ENCODE assay signal across 1 cellular context in the genomic region with DNA sequence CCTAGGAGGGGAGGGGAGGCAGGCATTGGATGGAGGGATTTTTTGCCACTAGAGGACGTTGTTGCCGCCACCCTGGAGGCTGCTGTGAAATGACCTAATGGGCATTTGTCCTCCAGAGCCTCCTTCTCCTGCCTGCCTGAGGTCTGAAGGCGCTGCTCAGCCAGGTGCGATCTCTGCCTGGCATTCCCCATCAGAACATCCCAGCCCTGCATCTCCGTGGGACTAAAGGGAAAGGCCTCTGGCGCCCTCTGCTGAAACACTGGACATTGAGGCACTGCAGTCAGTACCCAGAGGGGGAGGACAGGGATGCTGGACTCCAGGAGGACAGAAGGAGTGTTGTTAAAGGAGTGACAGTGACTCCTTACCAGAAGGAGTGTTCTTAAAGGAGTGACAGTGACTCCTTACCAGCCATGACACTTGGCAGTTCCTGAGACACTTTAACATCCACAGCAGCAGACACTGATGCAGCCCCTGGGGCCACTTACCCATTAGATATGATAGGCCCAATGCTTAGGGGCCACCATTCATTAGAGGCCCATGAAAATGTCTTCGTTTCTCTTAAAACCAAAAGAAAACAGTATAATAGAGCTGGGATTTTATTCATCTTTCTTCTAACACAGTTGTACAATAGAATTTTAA.
TF ChIP-seq lines count a peak whose summit lies in the region.

No MANE protein-coding gene starts in this region.

TF ChIP-seq in HepG2, 621 proteins besides CTCF, POLR2A, EP300 and RAD21 (continued from another document and continues in another):
- TF ChIP-seq, protein P1, sequence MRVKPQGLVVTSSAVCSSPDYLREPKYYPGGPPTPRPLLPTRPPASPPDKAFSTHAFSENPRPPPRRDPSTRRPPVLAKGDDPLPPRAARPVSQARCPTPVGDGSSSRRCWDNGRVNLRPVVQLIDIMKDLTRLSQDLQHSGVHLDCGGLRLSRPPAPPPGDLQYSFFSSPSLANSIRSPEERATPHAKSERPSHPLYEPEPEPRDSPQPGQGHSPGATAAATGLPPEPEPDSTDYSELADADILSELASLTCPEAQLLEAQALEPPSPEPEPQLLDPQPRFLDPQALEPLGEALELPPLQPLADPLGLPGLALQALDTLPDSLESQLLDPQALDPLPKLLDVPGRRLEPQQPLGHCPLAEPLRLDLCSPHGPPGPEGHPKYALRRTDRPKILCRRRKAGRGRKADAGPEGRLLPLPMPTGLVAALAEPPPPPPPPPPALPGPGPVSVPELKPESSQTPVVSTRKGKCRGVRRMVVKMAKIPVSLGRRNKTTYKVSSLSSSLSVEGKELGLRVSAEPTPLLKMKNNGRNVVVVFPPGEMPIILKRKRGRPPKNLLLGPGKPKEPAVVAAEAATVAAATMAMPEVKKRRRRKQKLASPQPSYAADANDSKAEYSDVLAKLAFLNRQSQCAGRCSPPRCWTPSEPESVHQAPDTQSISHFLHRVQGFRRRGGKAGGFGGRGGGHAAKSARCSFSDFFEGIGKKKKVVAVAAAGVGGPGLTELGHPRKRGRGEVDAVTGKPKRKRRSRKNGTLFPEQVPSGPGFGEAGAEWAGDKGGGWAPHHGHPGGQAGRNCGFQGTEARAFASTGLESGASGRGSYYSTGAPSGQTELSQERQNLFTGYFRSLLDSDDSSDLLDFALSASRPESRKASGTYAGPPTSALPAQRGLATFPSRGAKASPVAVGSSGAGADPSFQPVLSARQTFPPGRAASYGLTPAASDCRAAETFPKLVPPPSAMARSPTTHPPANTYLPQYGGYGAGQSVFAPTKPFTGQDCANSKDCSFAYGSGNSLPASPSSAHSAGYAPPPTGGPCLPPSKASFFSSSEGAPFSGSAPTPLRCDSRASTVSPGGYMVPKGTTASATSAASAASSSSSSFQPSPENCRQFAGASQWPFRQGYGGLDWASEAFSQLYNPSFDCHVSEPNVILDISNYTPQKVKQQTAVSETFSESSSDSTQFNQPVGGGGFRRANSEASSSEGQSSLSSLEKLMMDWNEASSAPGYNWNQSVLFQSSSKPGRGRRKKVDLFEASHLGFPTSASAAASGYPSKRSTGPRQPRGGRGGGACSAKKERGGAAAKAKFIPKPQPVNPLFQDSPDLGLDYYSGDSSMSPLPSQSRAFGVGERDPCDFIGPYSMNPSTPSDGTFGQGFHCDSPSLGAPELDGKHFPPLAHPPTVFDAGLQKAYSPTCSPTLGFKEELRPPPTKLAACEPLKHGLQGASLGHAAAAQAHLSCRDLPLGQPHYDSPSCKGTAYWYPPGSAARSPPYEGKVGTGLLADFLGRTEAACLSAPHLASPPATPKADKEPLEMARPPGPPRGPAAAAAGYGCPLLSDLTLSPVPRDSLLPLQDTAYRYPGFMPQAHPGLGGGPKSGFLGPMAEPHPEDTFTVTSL (CRISPR knock-in tag; IDR thresholded peaks at IDR 0.05; ENCODE audit: borderline replicate concordance), result no peak
- TF ChIP-seq, protein P2, sequence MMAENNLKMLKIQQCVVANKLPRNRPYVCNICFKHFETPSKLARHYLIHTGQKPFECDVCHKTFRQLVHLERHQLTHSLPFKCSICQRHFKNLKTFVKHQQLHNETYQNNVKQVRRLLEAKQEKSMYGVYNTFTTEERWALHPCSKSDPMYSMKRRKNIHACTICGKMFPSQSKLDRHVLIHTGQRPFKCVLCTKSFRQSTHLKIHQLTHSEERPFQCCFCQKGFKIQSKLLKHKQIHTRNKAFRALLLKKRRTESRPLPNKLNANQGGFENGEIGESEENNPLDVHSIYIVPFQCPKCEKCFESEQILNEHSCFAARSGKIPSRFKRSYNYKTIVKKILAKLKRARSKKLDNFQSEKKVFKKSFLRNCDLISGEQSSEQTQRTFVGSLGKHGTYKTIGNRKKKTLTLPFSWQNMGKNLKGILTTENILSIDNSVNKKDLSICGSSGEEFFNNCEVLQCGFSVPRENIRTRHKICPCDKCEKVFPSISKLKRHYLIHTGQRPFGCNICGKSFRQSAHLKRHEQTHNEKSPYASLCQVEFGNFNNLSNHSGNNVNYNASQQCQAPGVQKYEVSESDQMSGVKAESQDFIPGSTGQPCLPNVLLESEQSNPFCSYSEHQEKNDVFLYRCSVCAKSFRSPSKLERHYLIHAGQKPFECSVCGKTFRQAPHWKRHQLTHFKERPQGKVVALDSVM (CRISPR knock-in tag; IDR thresholded peaks at IDR 0.05), result peak; percentile 19; the same call in 1 of the 2 replicates
- TF ChIP-seq ESRRA (CRISPR knock-in tag; IDR thresholded peaks at IDR 0.05; ENCODE audit: low read depth) (no peak), ZNF788 (CRISPR knock-in tag; IDR thresholded peaks at IDR 0.05; ENCODE audit: borderline replicate concordance) (peak; percentile 33; the same call in 1 of the 2 replicates), NFE2L1 (CRISPR knock-in tag; IDR thresholded peaks at IDR 0.05; ENCODE audit: borderline replicate concordance) (no peak), TOE1 (CRISPR knock-in tag; IDR thresholded peaks at IDR 0.05) (no peak), E2F5 (CRISPR knock-in tag; conservative IDR thresholded peaks at IDR 0.05) (no peak), HNRNPK (IDR thresholded peaks at IDR 0.05; ENCODE audit: low read depth, low read length, poor library complexity, severe bottlenecking) (no peak), REXO4 (CRISPR knock-in tag; IDR thresholded peaks at IDR 0.05; ENCODE audit: borderline replicate concordance) (no peak), ZNF441 (CRISPR knock-in tag; IDR thresholded peaks at IDR 0.05; ENCODE audit: borderline replicate concordance) (no peak), CENPT (CRISPR knock-in tag; IDR thresholded peaks at IDR 0.05; ENCODE audit: low read depth) (no peak), HNF4G (IDR thresholded peaks at IDR 0.05; ENCODE audit: borderline replicate concordance, low read depth, low read length) (no peak), HNF4G (CRISPR knock-in tag; IDR thresholded peaks at IDR 0.05; ENCODE audit: borderline replicate concordance, low read depth) (no peak), JARID2 (CRISPR knock-in tag; IDR thresholded peaks at IDR 0.05; ENCODE audit: insufficient replicate concordance) (no peak), ERF (CRISPR knock-in tag; IDR thresholded peaks at IDR 0.05) (no peak), MTF1 (CRISPR knock-in tag; IDR thresholded peaks at IDR 0.05) (no peak), ZNF740 (CRISPR knock-in tag; IDR thresholded peaks at IDR 0.05) (no peak), ZBTB2 (CRISPR knock-in tag; IDR thresholded peaks at IDR 0.05; ENCODE audit: low read depth) (no peak), ZNF614 (CRISPR knock-in tag; IDR thresholded peaks at IDR 0.05; ENCODE audit: borderline replicate concordance) (no peak), PHF20 (CRISPR knock-in tag; IDR thresholded peaks at IDR 0.05) (no peak), PRMT3 (CRISPR knock-in tag; IDR thresholded peaks at IDR 0.05; ENCODE audit: borderline replicate concordance, low read depth) (no peak), REPIN1 (CRISPR knock-in tag; IDR thresholded peaks at IDR 0.05; ENCODE audit: borderline replicate concordance, low read depth) (no peak; the same call in 1 of the 2 replicates), ZBTB25 (CRISPR knock-in tag; IDR thresholded peaks at IDR 0.05) (peak; percentile 54; the same call in 1 of the 2 replicates), RFX1 (IDR thresholded peaks at IDR 0.05) (no peak), ZFX (CRISPR knock-in tag; IDR thresholded peaks at IDR 0.05; ENCODE audit: low read depth) (no peak), ZNF883 (CRISPR knock-in tag; IDR thresholded peaks at IDR 0.05; ENCODE audit: not compliant biosample characterization) (no peak), ZNF510 (CRISPR knock-in tag; IDR thresholded peaks at IDR 0.05; ENCODE audit: low read depth) (no peak), IKZF1 (IDR thresholded peaks at IDR 0.05) (no peak), ZNF75D (CRISPR knock-in tag; IDR thresholded peaks at IDR 0.05; ENCODE audit: borderline replicate concordance) (no peak), IKZF4 (CRISPR knock-in tag; IDR thresholded peaks at IDR 0.05; ENCODE audit: borderline replicate concordance, low read depth, not compliant biosample characterization) (no peak), ZNF616 (CRISPR knock-in tag; IDR thresholded peaks at IDR 0.05; ENCODE audit: low read depth) (no peak), NR2C2 (CRISPR knock-in tag; IDR thresholded peaks at IDR 0.05; ENCODE audit: borderline replicate concordance) (no peak)
- TF ChIP-seq, protein P3, sequence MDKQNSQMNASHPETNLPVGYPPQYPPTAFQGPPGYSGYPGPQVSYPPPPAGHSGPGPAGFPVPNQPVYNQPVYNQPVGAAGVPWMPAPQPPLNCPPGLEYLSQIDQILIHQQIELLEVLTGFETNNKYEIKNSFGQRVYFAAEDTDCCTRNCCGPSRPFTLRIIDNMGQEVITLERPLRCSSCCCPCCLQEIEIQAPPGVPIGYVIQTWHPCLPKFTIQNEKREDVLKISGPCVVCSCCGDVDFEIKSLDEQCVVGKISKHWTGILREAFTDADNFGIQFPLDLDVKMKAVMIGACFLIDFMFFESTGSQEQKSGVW (CRISPR knock-in tag; IDR thresholded peaks at IDR 0.05; ENCODE audit: borderline replicate concordance), result no peak
- TF ChIP-seq, protein P4, sequence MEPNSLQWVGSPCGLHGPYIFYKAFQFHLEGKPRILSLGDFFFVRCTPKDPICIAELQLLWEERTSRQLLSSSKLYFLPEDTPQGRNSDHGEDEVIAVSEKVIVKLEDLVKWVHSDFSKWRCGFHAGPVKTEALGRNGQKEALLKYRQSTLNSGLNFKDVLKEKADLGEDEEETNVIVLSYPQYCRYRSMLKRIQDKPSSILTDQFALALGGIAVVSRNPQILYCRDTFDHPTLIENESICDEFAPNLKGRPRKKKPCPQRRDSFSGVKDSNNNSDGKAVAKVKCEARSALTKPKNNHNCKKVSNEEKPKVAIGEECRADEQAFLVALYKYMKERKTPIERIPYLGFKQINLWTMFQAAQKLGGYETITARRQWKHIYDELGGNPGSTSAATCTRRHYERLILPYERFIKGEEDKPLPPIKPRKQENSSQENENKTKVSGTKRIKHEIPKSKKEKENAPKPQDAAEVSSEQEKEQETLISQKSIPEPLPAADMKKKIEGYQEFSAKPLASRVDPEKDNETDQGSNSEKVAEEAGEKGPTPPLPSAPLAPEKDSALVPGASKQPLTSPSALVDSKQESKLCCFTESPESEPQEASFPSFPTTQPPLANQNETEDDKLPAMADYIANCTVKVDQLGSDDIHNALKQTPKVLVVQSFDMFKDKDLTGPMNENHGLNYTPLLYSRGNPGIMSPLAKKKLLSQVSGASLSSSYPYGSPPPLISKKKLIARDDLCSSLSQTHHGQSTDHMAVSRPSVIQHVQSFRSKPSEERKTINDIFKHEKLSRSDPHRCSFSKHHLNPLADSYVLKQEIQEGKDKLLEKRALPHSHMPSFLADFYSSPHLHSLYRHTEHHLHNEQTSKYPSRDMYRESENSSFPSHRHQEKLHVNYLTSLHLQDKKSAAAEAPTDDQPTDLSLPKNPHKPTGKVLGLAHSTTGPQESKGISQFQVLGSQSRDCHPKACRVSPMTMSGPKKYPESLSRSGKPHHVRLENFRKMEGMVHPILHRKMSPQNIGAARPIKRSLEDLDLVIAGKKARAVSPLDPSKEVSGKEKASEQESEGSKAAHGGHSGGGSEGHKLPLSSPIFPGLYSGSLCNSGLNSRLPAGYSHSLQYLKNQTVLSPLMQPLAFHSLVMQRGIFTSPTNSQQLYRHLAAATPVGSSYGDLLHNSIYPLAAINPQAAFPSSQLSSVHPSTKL (CRISPR knock-in tag; IDR thresholded peaks at IDR 0.05), result 0 out of 2 replicates have a peak, but pooled peaks have one; percentile 9
- TF ChIP-seq, protein P5, sequence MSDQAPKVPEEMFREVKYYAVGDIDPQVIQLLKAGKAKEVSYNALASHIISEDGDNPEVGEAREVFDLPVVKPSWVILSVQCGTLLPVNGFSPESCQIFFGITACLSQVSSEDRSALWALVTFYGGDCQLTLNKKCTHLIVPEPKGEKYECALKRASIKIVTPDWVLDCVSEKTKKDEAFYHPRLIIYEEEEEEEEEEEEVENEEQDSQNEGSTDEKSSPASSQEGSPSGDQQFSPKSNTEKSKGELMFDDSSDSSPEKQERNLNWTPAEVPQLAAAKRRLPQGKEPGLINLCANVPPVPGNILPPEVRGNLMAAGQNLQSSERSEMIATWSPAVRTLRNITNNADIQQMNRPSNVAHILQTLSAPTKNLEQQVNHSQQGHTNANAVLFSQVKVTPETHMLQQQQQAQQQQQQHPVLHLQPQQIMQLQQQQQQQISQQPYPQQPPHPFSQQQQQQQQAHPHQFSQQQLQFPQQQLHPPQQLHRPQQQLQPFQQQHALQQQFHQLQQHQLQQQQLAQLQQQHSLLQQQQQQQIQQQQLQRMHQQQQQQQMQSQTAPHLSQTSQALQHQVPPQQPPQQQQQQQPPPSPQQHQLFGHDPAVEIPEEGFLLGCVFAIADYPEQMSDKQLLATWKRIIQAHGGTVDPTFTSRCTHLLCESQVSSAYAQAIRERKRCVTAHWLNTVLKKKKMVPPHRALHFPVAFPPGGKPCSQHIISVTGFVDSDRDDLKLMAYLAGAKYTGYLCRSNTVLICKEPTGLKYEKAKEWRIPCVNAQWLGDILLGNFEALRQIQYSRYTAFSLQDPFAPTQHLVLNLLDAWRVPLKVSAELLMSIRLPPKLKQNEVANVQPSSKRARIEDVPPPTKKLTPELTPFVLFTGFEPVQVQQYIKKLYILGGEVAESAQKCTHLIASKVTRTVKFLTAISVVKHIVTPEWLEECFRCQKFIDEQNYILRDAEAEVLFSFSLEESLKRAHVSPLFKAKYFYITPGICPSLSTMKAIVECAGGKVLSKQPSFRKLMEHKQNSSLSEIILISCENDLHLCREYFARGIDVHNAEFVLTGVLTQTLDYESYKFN (CRISPR knock-in tag; conservative IDR thresholded peaks at IDR 0.05), result no peak
